16 cellular contexts compared by ENCODE assay signal in genomic region chr3:98777801-98778220, GRCh38. TPM values are rescaled to one million over a fixed set of nuclear protein-coding genes. Genes with fewer than 3 reads are reported as not detected.
DNase-seq lines count a peak whose midpoint lies in the region; ATAC-seq lines count a peak whose summit lies in the region.
"Had no signal": no experiment of that assay in that cellular context is flagged by ENCODE, and none has a peak within 500 bp of the region (broad histone marks: within the 10 kb centered on the region; RNA-seq: fewer than 3 reads in every experiment).

No MANE protein-coding gene starts in this region.

- DNase-seq in GM23248 (peak; percentile 74), astrocyte of the hippocampus (ENCODE audit: low read depth, low spot score) (peak; percentile 54), left ventricle myocardium superior (no peak), activated T-cell treated with anti-CD3 and anti-CD28 coated beads for 4 hours (no peak)
- DNase-seq: DMS 273 treated with DMSO at 0.1 percent for 48 hours, hypothalamus, mucosa of descending colon, NCI-H1092, NCI-H526 had no signal

- in situ Hi-C loops in GM23248 (cut with MboI) = no loop called here

- H3K4me3 ChIP-seq in GM23248 (no peak overlapping the region), subcutaneous abdominal adipose tissue (ENCODE audit: low read depth in 1 of 5, low read length in 5 of 5) (no peak overlapping the region)
- H3K4me3 ChIP-seq: mucosa of descending colon, SJSA1, skin epidermis had no signal

- H3K4me1 ChIP-seq in GM23248 (ENCODE audit: insufficient read depth) (peaks cover 30% of the 10 kb centered on the region), subcutaneous abdominal adipose tissue (ENCODE audit: control insufficient read depth in 5 of 5, insufficient read depth in 5 of 5, low read length in 5 of 5) (peaks cover 6 to 30% (median 23%) of the 10 kb centered on the region in 5 donors)
- H3K4me1 ChIP-seq: SJSA1 had no signal

- H3K4me2 ChIP-seq in GM23248 (ENCODE audit: unreplicated experiment) = no peak overlapping the region

- H3K27ac ChIP-seq in GM23248 (peak overlapping the region; percentile 46; the same call in 1 of the 2 replicates), subcutaneous abdominal adipose tissue (ENCODE audit: low read depth, low read length) (peak overlapping the region; percentile 51)
- H3K27ac ChIP-seq: SJSA1 had no signal

- peak; percentile 46 for ATAC-seq in left ventricle myocardium superior
- ATAC-seq in HG02798 (IDR thresholded peaks at IDR 0.05; ENCODE audit: poor library complexity, unreplicated experiment) = no peak
- ATAC-seq in GM19023 (IDR thresholded peaks at IDR 0.05; ENCODE audit: unreplicated experiment) = no peak
- no peak for ATAC-seq in HG03097 (IDR thresholded peaks at IDR 0.05; ENCODE audit: low FRiP score, unreplicated experiment)
- ATAC-seq: mucosa of descending colon, WTC11 had no signal

- H4K20me1 ChIP-seq in GM23248 (ENCODE audit: insufficient read depth) = no peaks in the 10 kb centered on the region

- peaks cover 35% of the 10 kb centered on the region for H3F3A ChIP-seq in GM23248 (ENCODE audit: insufficient read depth)

- intact Hi-C loops in left ventricle myocardium superior (cut with micrococcal nuclease) = no loop called here

- H3K9me2 ChIP-seq in GM23248 (ENCODE audit: insufficient read depth) = no peaks in the 10 kb centered on the region

- H3K79me2 ChIP-seq in GM23248 (ENCODE audit: insufficient read depth) = no peaks in the 10 kb centered on the region

- no peak overlapping the region for H2AFZ ChIP-seq in GM23248

- no peak overlapping the region for H3K9ac ChIP-seq in GM23248
- no peak overlapping the region for H3K9ac ChIP-seq in subcutaneous abdominal adipose tissue (ENCODE audit: low read length in 5 of 5)

- no peaks in the 10 kb centered on the region for H3K9me3 ChIP-seq in GM23248 (ENCODE audit: low read depth)
- no peaks in the 10 kb centered on the region for H3K9me3 ChIP-seq in subcutaneous abdominal adipose tissue (ENCODE audit: control insufficient read depth in 5 of 5, low read length in 5 of 5)
- H3K9me3 ChIP-seq: mucosa of descending colon, SJSA1 had no signal

- H3K36me3 ChIP-seq in GM23248 (ENCODE audit: low read depth) (no peaks in the 10 kb centered on the region), subcutaneous abdominal adipose tissue (ENCODE audit: control insufficient read depth in 5 of 5, insufficient read depth in 5 of 5, low read length in 5 of 5) (peaks cover 0 to 8% (median 2%) of the 10 kb centered on the region in 5 donors)
- H3K36me3 ChIP-seq: SJSA1 had no signal

- H3K27me3 ChIP-seq in GM23248 (replicated peaks; ENCODE audit: insufficient read depth) (peaks cover 15% of the 10 kb centered on the region; the same call in 1 of the 2 replicates), subcutaneous abdominal adipose tissue (ENCODE audit: control insufficient read depth in 5 of 5, insufficient read depth in 4 of 5, low read length in 5 of 5) (no peaks in the 10 kb centered on the region)
- H3K27me3 ChIP-seq: SJSA1 had no signal

RNA-seq across cellular contexts. Expression of gene ST3GAL6, which starts 14.7 kb away (rescaled TPM):
- not detected in 2 replicates for total RNA-seq in GM23248 (2014; rRNA removed; shearing (Covaris generic))
- 0.56 and 1.9 TPM in 2 replicates for polyA plus RNA-seq in GM23248 (2016; fragmentation: Nextera tagmentation; extraction: Ambion mirVana)
- total RNA-seq in left ventricle myocardium superior = 27.0 TPM
- total RNA-seq: SJSA1 had no signal

Comparison
In these comparisons a context has a peak if more than half of its experiments do, and no peak if none do; other contexts are left out.
1. DNase-seq: peak in GM23248 (single experiment) and astrocyte of the hippocampus (single experiment); none in left ventricle myocardium superior (single experiment) and activated T-cell treated with anti-CD3 and anti-CD28 coated beads for 4 hours (single experiment).
2. RNA of gene ST3GAL6, which starts 14.7 kb away (total RNA-seq): 27.0 TPM in left ventricle myocardium superior (single experiment); not detected in GM23248; every median in the first group is over 10 times any median in the second.